1 cellular context compared by ENCODE assay signal in the genomic region with DNA sequence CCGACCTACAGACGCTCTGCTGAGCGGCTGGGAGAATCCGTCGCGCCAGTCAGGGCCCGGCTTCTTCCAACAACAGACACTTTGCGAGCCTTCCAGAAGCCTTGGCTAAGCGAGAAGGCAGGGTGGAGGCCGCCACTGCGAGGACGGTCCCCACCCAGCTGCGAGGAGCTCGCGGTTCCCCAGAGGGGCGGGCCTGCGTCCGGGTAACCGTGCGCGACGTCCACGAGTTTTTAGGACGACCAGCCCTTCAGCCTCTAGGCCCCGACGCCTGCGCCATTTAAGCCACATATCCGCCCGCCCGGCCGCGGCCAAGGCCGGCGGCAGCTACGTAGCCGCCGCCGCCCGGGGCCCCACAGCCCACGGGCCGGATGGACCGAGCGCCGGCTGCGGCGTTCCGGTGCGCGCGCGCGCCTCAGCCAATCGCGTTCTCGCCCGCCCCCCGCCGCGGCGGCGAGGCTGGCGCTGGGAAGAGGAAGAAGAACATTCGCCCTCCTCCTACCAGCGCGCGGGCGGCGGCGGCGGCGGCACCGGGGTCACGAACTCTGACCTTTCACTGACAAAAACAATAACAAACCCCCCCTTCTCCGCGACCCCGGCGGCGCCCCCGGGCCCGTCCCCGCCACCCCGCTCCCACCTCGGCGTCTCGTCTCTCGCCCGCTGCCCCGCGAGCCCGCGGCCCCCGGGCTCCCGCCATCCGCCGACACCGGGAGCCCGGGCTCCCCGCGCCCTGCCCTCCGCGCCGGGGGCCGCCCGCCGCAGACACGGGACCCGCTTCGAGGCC.
A peak's percentile ranks its signal among the peaks of the same experiment; 100 is the strongest.
TF ChIP-seq lines count a peak whose summit lies in the region.

A gene (plus strand): TSS at position 479 of the 781 bp plus-strand sequence. CDS start 56,332 bp downstream, outside the sequence.

TF ChIP-seq in WTC11, 78 proteins besides CTCF, POLR2A, EP300 and RAD21 (continued from another document):
- no peak for TF ChIP-seq ZNF396 (CRISPR knock-in tag; IDR thresholded peaks at IDR 0.05; ENCODE audit: borderline replicate concordance)
- TF ChIP-seq, protein P1, sequence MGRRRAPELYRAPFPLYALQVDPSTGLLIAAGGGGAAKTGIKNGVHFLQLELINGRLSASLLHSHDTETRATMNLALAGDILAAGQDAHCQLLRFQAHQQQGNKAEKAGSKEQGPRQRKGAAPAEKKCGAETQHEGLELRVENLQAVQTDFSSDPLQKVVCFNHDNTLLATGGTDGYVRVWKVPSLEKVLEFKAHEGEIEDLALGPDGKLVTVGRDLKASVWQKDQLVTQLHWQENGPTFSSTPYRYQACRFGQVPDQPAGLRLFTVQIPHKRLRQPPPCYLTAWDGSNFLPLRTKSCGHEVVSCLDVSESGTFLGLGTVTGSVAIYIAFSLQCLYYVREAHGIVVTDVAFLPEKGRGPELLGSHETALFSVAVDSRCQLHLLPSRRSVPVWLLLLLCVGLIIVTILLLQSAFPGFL (CRISPR knock-in tag; IDR thresholded peaks at IDR 0.05; ENCODE audit: borderline replicate concordance) = no peak
- peak; percentile 30; the same call in 1 of the 2 replicates for TF ChIP-seq CREM (CRISPR knock-in tag; IDR thresholded peaks at IDR 0.05)
- peak; percentile 52 for TF ChIP-seq KAT7 (CRISPR knock-in tag; IDR thresholded peaks at IDR 0.05; ENCODE audit: borderline replicate concordance)
- no peak for TF ChIP-seq OVOL2 (CRISPR knock-in tag; IDR thresholded peaks at IDR 0.05; ENCODE audit: borderline replicate concordance)
- peak; percentile 51; the same call in 1 of the 2 replicates for TF ChIP-seq FOXP1 (CRISPR knock-in tag; IDR thresholded peaks at IDR 0.05; ENCODE audit: borderline replicate concordance)
- peak; percentile 56; the same call in 1 of the 2 replicates for TF ChIP-seq ETV6 (CRISPR knock-in tag; IDR thresholded peaks at IDR 0.05)
- TF ChIP-seq MYBL2 (CRISPR knock-in tag; IDR thresholded peaks at IDR 0.05) = peak; percentile 27; the same call in 1 of the 2 replicates
- no peak for TF ChIP-seq ZNF232 (CRISPR knock-in tag; IDR thresholded peaks at IDR 0.05)
